Comparison of ENCODE assay signal across 1 cellular context in the genomic region with DNA sequence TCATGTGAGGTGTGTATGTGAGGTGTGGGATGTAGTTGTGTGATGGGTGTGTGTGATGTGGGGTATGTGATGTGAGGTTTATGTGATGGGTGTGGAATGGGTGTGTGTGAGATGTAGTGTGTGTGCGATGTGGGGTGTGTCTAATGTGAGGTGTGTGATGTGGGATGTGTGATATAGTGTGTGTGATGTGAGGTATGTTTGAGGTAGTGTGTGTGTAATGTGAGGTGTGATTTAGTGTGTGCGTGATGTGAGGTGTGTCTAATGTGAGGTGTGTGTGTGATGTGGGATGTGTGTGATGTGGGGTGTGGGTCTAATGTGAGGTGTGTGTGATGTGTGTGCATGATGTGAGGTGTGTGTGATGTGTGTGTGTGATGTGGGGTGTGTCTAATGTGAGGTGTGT.
TF ChIP-seq lines count a peak whose summit lies in the region.

No MANE protein-coding gene starts in this region.

TF ChIP-seq in HepG2, 621 proteins besides CTCF, POLR2A, EP300 and RAD21 (continued from another document):
- no peak for TF ChIP-seq SAFB2 (CRISPR knock-in tag; IDR thresholded peaks at IDR 0.05; ENCODE audit: borderline replicate concordance, low read depth)
- TF ChIP-seq, protein P1, sequence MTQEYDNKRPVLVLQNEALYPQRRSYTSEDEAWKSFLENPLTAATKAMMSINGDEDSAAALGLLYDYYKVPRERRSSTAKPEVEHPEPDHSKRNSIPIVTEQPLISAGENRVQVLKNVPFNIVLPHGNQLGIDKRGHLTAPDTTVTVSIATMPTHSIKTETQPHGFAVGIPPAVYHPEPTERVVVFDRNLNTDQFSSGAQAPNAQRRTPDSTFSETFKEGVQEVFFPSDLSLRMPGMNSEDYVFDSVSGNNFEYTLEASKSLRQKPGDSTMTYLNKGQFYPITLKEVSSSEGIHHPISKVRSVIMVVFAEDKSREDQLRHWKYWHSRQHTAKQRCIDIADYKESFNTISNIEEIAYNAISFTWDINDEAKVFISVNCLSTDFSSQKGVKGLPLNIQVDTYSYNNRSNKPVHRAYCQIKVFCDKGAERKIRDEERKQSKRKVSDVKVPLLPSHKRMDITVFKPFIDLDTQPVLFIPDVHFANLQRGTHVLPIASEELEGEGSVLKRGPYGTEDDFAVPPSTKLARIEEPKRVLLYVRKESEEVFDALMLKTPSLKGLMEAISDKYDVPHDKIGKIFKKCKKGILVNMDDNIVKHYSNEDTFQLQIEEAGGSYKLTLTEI (CRISPR knock-in tag; conservative IDR thresholded peaks at IDR 0.05): no peak
- TF ChIP-seq MED8 (CRISPR knock-in tag; IDR thresholded peaks at IDR 0.05; ENCODE audit: insufficient replicate concordance): no peak
- no peak for TF ChIP-seq SRF (IDR thresholded peaks at IDR 0.05; ENCODE audit: low read depth, low read length)
- TF ChIP-seq, protein P2, sequence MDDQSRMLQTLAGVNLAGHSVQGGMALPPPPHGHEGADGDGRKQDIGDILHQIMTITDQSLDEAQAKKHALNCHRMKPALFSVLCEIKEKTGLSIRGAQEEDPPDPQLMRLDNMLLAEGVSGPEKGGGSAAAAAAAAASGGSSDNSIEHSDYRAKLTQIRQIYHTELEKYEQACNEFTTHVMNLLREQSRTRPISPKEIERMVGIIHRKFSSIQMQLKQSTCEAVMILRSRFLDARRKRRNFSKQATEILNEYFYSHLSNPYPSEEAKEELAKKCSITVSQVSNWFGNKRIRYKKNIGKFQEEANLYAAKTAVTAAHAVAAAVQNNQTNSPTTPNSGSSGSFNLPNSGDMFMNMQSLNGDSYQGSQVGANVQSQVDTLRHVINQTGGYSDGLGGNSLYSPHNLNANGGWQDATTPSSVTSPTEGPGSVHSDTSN (CRISPR knock-in tag; IDR thresholded peaks at IDR 0.05; ENCODE audit: borderline replicate concordance): no peak
- TF ChIP-seq, protein P3, sequence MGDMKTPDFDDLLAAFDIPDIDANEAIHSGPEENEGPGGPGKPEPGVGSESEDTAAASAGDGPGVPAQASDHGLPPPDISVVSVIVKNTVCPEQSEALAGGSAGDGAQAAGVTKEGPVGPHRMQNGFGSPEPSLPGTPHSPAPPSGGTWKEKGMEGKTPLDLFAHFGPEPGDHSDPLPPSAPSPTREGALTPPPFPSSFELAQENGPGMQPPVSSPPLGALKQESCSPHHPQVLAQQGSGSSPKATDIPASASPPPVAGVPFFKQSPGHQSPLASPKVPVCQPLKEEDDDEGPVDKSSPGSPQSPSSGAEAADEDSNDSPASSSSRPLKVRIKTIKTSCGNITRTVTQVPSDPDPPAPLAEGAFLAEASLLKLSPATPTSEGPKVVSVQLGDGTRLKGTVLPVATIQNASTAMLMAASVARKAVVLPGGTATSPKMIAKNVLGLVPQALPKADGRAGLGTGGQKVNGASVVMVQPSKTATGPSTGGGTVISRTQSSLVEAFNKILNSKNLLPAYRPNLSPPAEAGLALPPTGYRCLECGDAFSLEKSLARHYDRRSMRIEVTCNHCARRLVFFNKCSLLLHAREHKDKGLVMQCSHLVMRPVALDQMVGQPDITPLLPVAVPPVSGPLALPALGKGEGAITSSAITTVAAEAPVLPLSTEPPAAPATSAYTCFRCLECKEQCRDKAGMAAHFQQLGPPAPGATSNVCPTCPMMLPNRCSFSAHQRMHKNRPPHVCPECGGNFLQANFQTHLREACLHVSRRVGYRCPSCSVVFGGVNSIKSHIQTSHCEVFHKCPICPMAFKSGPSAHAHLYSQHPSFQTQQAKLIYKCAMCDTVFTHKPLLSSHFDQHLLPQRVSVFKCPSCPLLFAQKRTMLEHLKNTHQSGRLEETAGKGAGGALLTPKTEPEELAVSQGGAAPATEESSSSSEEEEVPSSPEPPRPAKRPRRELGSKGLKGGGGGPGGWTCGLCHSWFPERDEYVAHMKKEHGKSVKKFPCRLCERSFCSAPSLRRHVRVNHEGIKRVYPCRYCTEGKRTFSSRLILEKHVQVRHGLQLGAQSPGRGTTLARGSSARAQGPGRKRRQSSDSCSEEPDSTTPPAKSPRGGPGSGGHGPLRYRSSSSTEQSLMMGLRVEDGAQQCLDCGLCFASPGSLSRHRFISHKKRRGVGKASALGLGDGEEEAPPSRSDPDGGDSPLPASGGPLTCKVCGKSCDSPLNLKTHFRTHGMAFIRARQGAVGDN (CRISPR knock-in tag; IDR thresholded peaks at IDR 0.05): no peak
- TF ChIP-seq AGO1 (IDR thresholded peaks at IDR 0.05; ENCODE audit: low read depth, low read length, poor library complexity, severe bottlenecking): no peak
- no peak for TF ChIP-seq ZNF652 (CRISPR knock-in tag; IDR thresholded peaks at IDR 0.05; ENCODE audit: borderline replicate concordance, low read depth)
- no peak for TF ChIP-seq RBM39 (IDR thresholded peaks at IDR 0.05; ENCODE audit: low read depth, low read length, poor library complexity, severe bottlenecking)
- TF ChIP-seq MAFK (conservative IDR thresholded peaks at IDR 0.05 in 1 of 2, IDR thresholded peaks at IDR 0.05 in 1 of 2; ENCODE audit: low read length in 2 of 2): no peak
- 0 out of 2 replicates have a peak, but pooled peaks have one; percentile 6 for TF ChIP-seq ATF7 (IDR thresholded peaks at IDR 0.05)
- no peak for TF ChIP-seq ATF7 (CRISPR knock-in tag; IDR thresholded peaks at IDR 0.05)
